20 cellular contexts compared by ENCODE assay signal in genomic region chr5:83493644-83494043, GRCh38. TPM values are rescaled to one million over a fixed set of nuclear protein-coding genes. Genes with fewer than 3 reads are reported as not detected.
"Had no signal": no experiment of that assay in that cellular context is flagged by ENCODE, and none has a peak within 500 bp of the region (broad histone marks: within the 10 kb centered on the region; RNA-seq: fewer than 3 reads in every experiment).

No MANE protein-coding gene starts in this region.

- H3K27ac Mint-ChIP-seq: activated CD4-positive, alpha-beta T cell treated with anti-CD3 and anti-CD28 coated beads for 36 hours; activated naive CD8-positive, alpha-beta T cell; activated T-cell treated with anti-CD3 and anti-CD28 coated beads, Interleukin-2, amount 50 U/mL, for 24 hours; activated T-helper 2 cell treated with anti-CD3 and anti-CD28 coated beads, Interferon-gamma antibody, Interleukin-2, Interleukin-4, amounts not matched to agents 10 μg/mL and 5 μg/mL and 100 μg/mL, durations not matched to agents 14 hours and 24 hours and 36 hours; T-cell had no signal

- H3K27me3 ChIP-seq: foreskin keratinocyte, left lung, upper lobe of left lung had no signal

- H3K36me3 ChIP-seq: upper lobe of left lung had no signal

- H3K36me3 Mint-ChIP-seq: activated naive CD8-positive, alpha-beta T cell; T-cell had no signal

- H3K4me1 Mint-ChIP-seq: activated CD4-positive, alpha-beta T cell treated with anti-CD3 and anti-CD28 coated beads for 36 hours; T-cell had no signal

- H3K4me1 ChIP-seq: foreskin keratinocyte, left lung, upper lobe of left lung had no signal

- H3K9me3 ChIP-seq: left lung, upper lobe of left lung had no signal

- H3K4me3 Mint-ChIP-seq: activated CD4-positive, alpha-beta T cell treated with anti-CD3 and anti-CD28 coated beads for 36 hours; activated naive CD8-positive, alpha-beta T cell; activated T-cell treated with anti-CD3 and anti-CD28 coated beads, Interleukin-2, amount 50 U/mL, for 24 hours; T-cell had no signal

- H3K9me3 Mint-ChIP-seq: activated T-cell treated with anti-CD3 and anti-CD28 coated beads, Interleukin-2, amount 50 U/mL, for 24 hours; activated T-helper 2 cell treated with anti-CD3 and anti-CD28 coated beads, Interferon-gamma antibody, Interleukin-2, Interleukin-4, amounts not matched to agents 10 μg/mL and 5 μg/mL and 100 μg/mL, durations not matched to agents 14 hours and 24 hours and 36 hours; T-cell had no signal

- H3K4me3 ChIP-seq: left lung, upper lobe of left lung had no signal

- ATAC-seq: activated CD4-positive, alpha-beta T cell treated with anti-CD3 and anti-CD28 coated beads for 36 hours; foreskin keratinocyte; left lung; sciatic nerve; T-cell had no signal

- H3K27ac ChIP-seq: foreskin keratinocyte, left lung, upper lobe of left lung had no signal

- DNase-seq: activated CD4-positive, alpha-beta T cell treated with anti-CD3 and anti-CD28 coated beads for 36 hours; activated CD4-positive, alpha-beta T cell treated with anti-CD3 and anti-CD28 coated beads, Interleukin-2, amount 50 U/mL, for 4 hours; activated CD8-positive, alpha-beta memory T cell treated with anti-CD3 and anti-CD28 coated beads for 24 hours; activated CD8-positive, alpha-beta memory T cell treated with anti-CD3 and anti-CD28 coated beads, Interleukin-2, amount 50 U/mL, for 4 hours; activated naive CD4-positive, alpha-beta T cell; activated T-cell treated with anti-CD3 and anti-CD28 coated beads, Interleukin-2, amount 50 U/mL, for 24 hours; cerebellar nuclear complex; effector CD4-positive, alpha-beta T cell; foreskin keratinocyte; kidney glomerular epithelial cell; mammary epithelial cell; small intestine; stimulated activated CD4-positive, alpha-beta T cell treated with anti-CD3 and anti-CD28 coated beads, Interleukin-2, amount 100 ng/mL, for 48 hours; stimulated activated naive CD4-positive, alpha-beta T cell; T-cell; upper lobe of left lung had no signal

RNA-seq across cellular contexts. Expression of gene VCAN, which starts 22.1 kb away (rescaled TPM):
- total RNA-seq: activated CD4-positive, alpha-beta T cell treated with anti-CD3 and anti-CD28 coated beads for 36 hours; activated T-helper 2 cell treated with anti-CD3 and anti-CD28 coated beads, Interferon-gamma antibody, Interleukin-2, Interleukin-4, amounts not matched to agents 10 μg/mL and 5 μg/mL and 100 μg/mL, durations not matched to agents 14 hours and 24 hours and 36 hours had no signal
